Comparison of ENCODE assay signal across 34 cellular contexts in the genomic region with DNA sequence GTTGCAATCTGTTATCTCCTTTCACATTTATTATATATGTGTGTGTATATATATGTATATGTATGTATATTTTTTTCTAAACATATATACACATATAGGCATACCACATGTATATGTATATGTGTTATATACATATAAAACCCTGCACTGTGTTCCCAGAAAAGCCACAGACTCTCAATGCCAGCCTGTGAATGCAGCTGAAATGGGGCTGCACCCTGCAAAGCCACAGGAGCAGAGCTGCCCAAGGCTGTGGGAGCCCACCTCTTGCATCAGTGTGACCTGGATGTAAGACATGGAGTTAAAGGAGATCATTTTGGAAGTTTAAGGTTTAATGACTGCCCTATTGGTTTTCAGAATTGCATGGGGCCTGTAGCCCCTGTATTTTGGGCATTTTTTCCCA.
"Had no signal": no experiment of that assay in that cellular context is flagged by ENCODE, and none has a peak within 500 bp of the region (broad histone marks: within the 10 kb centered on the region; RNA-seq: fewer than 3 reads in every experiment).

No MANE protein-coding gene starts in this region.

- H3K36me3 ChIP-seq: MG63 had no signal

- DNase-seq: Karpas-422, Kasumi-1, MG63, MM.1S, MV-4-11, NCI-H1048, NCI-H1092, NCI-H1092 treated with DMSO at 0.1 percent for 48 hours, NCI-H1105, NCI-H1105 treated with DMSO at 0.1 percent for 48 hours, NCI-H1417, NCI-H1417 treated with DMSO at 0.1 percent for 48 hours, NCI-H1436, NCI-H1436 treated with DMSO at 0.1 percent for 48 hours, NCI-H146, NCI-H1694, NCI-H1694 treated with DMSO at 0.1 percent for 48 hours, NCI-H187, NCI-H187 treated with DMSO at 0.1 percent for 48 hours, NCI-H1930, NCI-H2029, NCI-H2029 treated with DMSO at 0.1 percent for 48 hours, NCI-H2081, NCI-H2081 treated with DMSO at 0.1 percent for 48 hours, NCI-H2107, NCI-H2171, NCI-H2171 treated with DMSO at 0.1 percent for 48 hours, NCI-H2227 treated with DMSO at 0.1 percent for 48 hours, NCI-H226, NCI-H345, NCI-H446, NCI-H446 treated with DMSO at 0.1 percent for 48 hours, NCI-H510A, NCI-H510A treated with DMSO at 0.1 percent for 48 hours had no signal

- H3K9me3 ChIP-seq: MG63 had no signal

- H3K27me3 ChIP-seq: MG63 had no signal

- H3K4me3 ChIP-seq: MG63 had no signal
